In genomic region chrX:150507251-150507856, GRCh38 we compare ENCODE assay signal across 13 cellular contexts.
DNase-seq lines count a peak whose midpoint lies in the region; ATAC-seq and TF ChIP-seq lines count a peak whose summit lies in the region.
"Had no signal": no experiment of that assay in that cellular context is flagged by ENCODE, and none has a peak within 500 bp of the region (broad histone marks: within the 10 kb centered on the region; RNA-seq: fewer than 3 reads in every experiment).

No MANE protein-coding gene starts in this region.

- no peaks in the 10 kb centered on the region for H3K27me3 ChIP-seq in Karpas-422 (ENCODE audit: low read length)

- H3K4me3 ChIP-seq in fibroblast of the aortic adventitia (ENCODE audit: low read depth, low read length): no peak overlapping the region
- H3K4me3 ChIP-seq in Karpas-422 (ENCODE audit: low read length): no peak overlapping the region

- H3K4me1 ChIP-seq in Karpas-422 (ENCODE audit: low read length): no peaks in the 10 kb centered on the region

- H3K36me3 ChIP-seq in Karpas-422 (ENCODE audit: insufficient read depth, low read length): peaks cover 7% of the 10 kb centered on the region; the same call in 1 of the 2 replicates
- H3K36me3 ChIP-seq: WERI-Rb-1 had no signal

- H3K27ac Mint-ChIP-seq in natural killer cell treated with Interleukin-12 subunit alpha and Interleukin-12 subunit beta and Interleukin-15 and Interleukin-18, amount 100 ng/mL, for 72 hours: no peak overlapping the region
- no peak overlapping the region for H3K27ac Mint-ChIP-seq in natural killer cell
- peak overlapping the region; percentile 67 for H3K27ac Mint-ChIP-seq in neural crest cell (ENCODE audit: unreplicated experiment)
- H3K27ac Mint-ChIP-seq in activated naive CD4-positive, alpha-beta T cell treated with anti-CD3 and anti-CD28 coated beads, Interleukin-2, amount 50 U/mL, for 72 hours: no peak overlapping the region
- H3K27ac Mint-ChIP-seq: activated T-cell treated with anti-CD3 and anti-CD28 coated beads, Interleukin-2, amount 50 U/mL, for 72 hours had no signal

- no peak overlapping the region for H3K4me2 ChIP-seq in Karpas-422 (ENCODE audit: low read depth, low read length, poor library complexity, severe bottlenecking)

- no peaks in the 10 kb centered on the region for H3K9me3 Mint-ChIP-seq in natural killer cell treated with Interleukin-12 subunit alpha and Interleukin-12 subunit beta and Interleukin-15 and Interleukin-18, amount 100 ng/mL, for 72 hours
- H3K9me3 Mint-ChIP-seq in natural killer cell (no peaks in the 10 kb centered on the region), neural crest cell (no peaks in the 10 kb centered on the region)
- no peaks in the 10 kb centered on the region for H3K9me3 Mint-ChIP-seq in activated naive CD4-positive, alpha-beta T cell treated with anti-CD3 and anti-CD28 coated beads, Interleukin-2, amount 50 U/mL, for 72 hours
- H3K9me3 Mint-ChIP-seq: activated T-cell treated with anti-CD3 and anti-CD28 coated beads, Interleukin-2, amount 50 U/mL, for 72 hours had no signal

- H2AFZ ChIP-seq in Karpas-422 (ENCODE audit: low read length): no peak overlapping the region

- no peaks in the 10 kb centered on the region for H3K9me2 ChIP-seq in Karpas-422 (replicated peaks; ENCODE audit: insufficient read depth, low read length)

- H3K27ac ChIP-seq in Karpas-422 (ENCODE audit: low read length): no peak overlapping the region
- H3K27ac ChIP-seq: RWPE1, WERI-Rb-1 had no signal

- ATAC-seq in natural killer cell treated with Interleukin-12 subunit alpha and Interleukin-12 subunit beta and Interleukin-15 and Interleukin-18, amount 100 ng/mL, for 72 hours: no peak
- no peak for ATAC-seq in natural killer cell
- ATAC-seq in activated naive CD4-positive, alpha-beta T cell treated with anti-CD3 and anti-CD28 coated beads, Interleukin-2, amount 50 U/mL, for 72 hours: no peak
- ATAC-seq: activated T-cell treated with anti-CD3 and anti-CD28 coated beads, Interleukin-2, amount 50 U/mL, for 72 hours had no signal

- H3K27me3 Mint-ChIP-seq in natural killer cell treated with Interleukin-12 subunit alpha and Interleukin-12 subunit beta and Interleukin-15 and Interleukin-18, amount 100 ng/mL, for 72 hours: peaks cover 0 to 11% of the 10 kb centered on the region in 2 donors
- H3K27me3 Mint-ChIP-seq in natural killer cell (ENCODE audit: low read depth in 2 of 2) (no peaks in the 10 kb centered on the region), neural crest cell (ENCODE audit: low read depth) (no peaks in the 10 kb centered on the region)

- intact Hi-C loops in natural killer cell (cut with micrococcal nuclease) (no loop called here), posterior vena cava (cut with DNase I) (no loop called here)

- no peaks in the 10 kb centered on the region for H3K79me2 ChIP-seq in Karpas-422 (ENCODE audit: low read length)

- TF ChIP-seq CTCF in natural killer cell (IDR thresholded peaks at IDR 0.05) (no peak), fibroblast of the aortic adventitia (IDR thresholded peaks at IDR 0.05; ENCODE audit: insufficient read depth, low read length) (no peak), neural crest cell (conservative IDR thresholded peaks at IDR 0.05) (no peak)

- no peak overlapping the region for H3K4me3 Mint-ChIP-seq in natural killer cell treated with Interleukin-12 subunit alpha and Interleukin-12 subunit beta and Interleukin-15 and Interleukin-18, amount 100 ng/mL, for 72 hours
- no peak overlapping the region for H3K4me3 Mint-ChIP-seq in natural killer cell
- H3K4me3 Mint-ChIP-seq in neural crest cell: no peak overlapping the region
- H3K4me3 Mint-ChIP-seq: activated T-cell treated with anti-CD3 and anti-CD28 coated beads, Interleukin-2, amount 50 U/mL, for 72 hours had no signal

- DNase-seq in natural killer cell treated with Interleukin-12 subunit alpha and Interleukin-12 subunit beta and Interleukin-15 and Interleukin-18, amount 100 ng/mL, for 72 hours (ENCODE audit: low spot score): peak; percentile 38
- no peak for DNase-seq in natural killer cell
- DNase-seq in fibroblast of the aortic adventitia (ENCODE audit: low read depth): peak; percentile 16
- DNase-seq in neural crest cell (ENCODE audit: low read depth, low spot score): peak; percentile 9
- no peak for DNase-seq in amniotic stem cell (lab: John Stamatoyannopoulos, UW)
- DNase-seq in posterior vena cava (ENCODE audit: low spot score): no peak
- DNase-seq in activated naive CD4-positive, alpha-beta T cell treated with anti-CD3 and anti-CD28 coated beads, Interleukin-2, amount 50 U/mL, for 72 hours (ENCODE audit: low spot score in 2 of 2): no peak
- no peak for DNase-seq in Karpas-422
- DNase-seq: activated T-cell treated with anti-CD3 and anti-CD28 coated beads, Interleukin-2, amount 50 U/mL, for 72 hours; glutamatergic neuron; NCI-H2171; WERI-Rb-1 had no signal

- no peaks in the 10 kb centered on the region for H3K4me1 Mint-ChIP-seq in natural killer cell treated with Interleukin-12 subunit alpha and Interleukin-12 subunit beta and Interleukin-15 and Interleukin-18, amount 100 ng/mL, for 72 hours (ENCODE audit: low read depth in 2 of 2)
- H3K4me1 Mint-ChIP-seq in natural killer cell: no peaks in the 10 kb centered on the region
- peaks cover 37% of the 10 kb centered on the region for H3K4me1 Mint-ChIP-seq in neural crest cell

- H4K20me1 ChIP-seq in Karpas-422 (ENCODE audit: insufficient read depth, low read depth, low read length): peaks cover 4% of the 10 kb centered on the region; the same call in 1 of the 2 replicates

- no peak overlapping the region for H3K9ac ChIP-seq in Karpas-422 (ENCODE audit: low read length)

- no peaks in the 10 kb centered on the region for H3K36me3 Mint-ChIP-seq in natural killer cell treated with Interleukin-12 subunit alpha and Interleukin-12 subunit beta and Interleukin-15 and Interleukin-18, amount 100 ng/mL, for 72 hours
- H3K36me3 Mint-ChIP-seq in natural killer cell (no peaks in the 10 kb centered on the region), neural crest cell (ENCODE audit: low read depth) (no peaks in the 10 kb centered on the region)
- no peaks in the 10 kb centered on the region for H3K36me3 Mint-ChIP-seq in activated naive CD4-positive, alpha-beta T cell treated with anti-CD3 and anti-CD28 coated beads, Interleukin-2, amount 50 U/mL, for 72 hours

- H3K9me3 ChIP-seq in Karpas-422 (ENCODE audit: low read length): no peaks in the 10 kb centered on the region

Comparison
In these comparisons a context has a peak if more than half of its experiments do, and no peak if none do; other contexts are left out.
1. DNase-seq: peak in natural killer cell treated with Interleukin-12 subunit alpha and Interleukin-12 subunit beta and Interleukin-15 and Interleukin-18, amount 100 ng/mL, for 72 hours (single experiment), fibroblast of the aortic adventitia (single experiment) and neural crest cell (single experiment); none in natural killer cell (single experiment), amniotic stem cell (single experiment), posterior vena cava (single experiment), activated naive CD4-positive, alpha-beta T cell treated with anti-CD3 and anti-CD28 coated beads, Interleukin-2, amount 50 U/mL, for 72 hours (0 of 2) and Karpas-422 (single experiment).